In genomic region chr9:90899287-90899686, GRCh38 we compare ENCODE assay signal across 24 cellular contexts.
"Had no signal": no experiment of that assay in that cellular context is flagged by ENCODE, and none has a peak within 500 bp of the region (broad histone marks: within the 10 kb centered on the region; RNA-seq: fewer than 3 reads in every experiment).

No MANE protein-coding gene starts in this region.

- H3K4me3 Mint-ChIP-seq: dendritic cell treated with granulocyte-macrophage colony-stimulating factor and Interleukin-4, amounts not matched to agents 40 ng/mL and 50 ng/mL, for 4 days; endodermal cell; naive thymus-derived CD8-positive, alpha-beta T cell; nephron progenitor cell; stimulated activated memory B cell treated with anti-CD40 and anti-IgM and Interleukin-4, amounts not matched to agents 10 μg/mL and 1 μg/mL and 100 μg/mL, for 72 hours had no signal

- ATAC-seq: foreskin keratinocyte; gastroesophageal sphincter; naive thymus-derived CD8-positive, alpha-beta T cell; stimulated activated memory B cell treated with anti-CD40 and anti-IgM and Interleukin-4, amounts not matched to agents 10 μg/mL and 1 μg/mL and 100 μg/mL, for 72 hours; stimulated activated naive CD8-positive, alpha-beta T cell treated with anti-CD3 and anti-CD28 coated beads, Interleukin-15, Interleukin-2, amounts not matched to agents 100 U/mL and 50 U/mL, for 24 hours; upper lobe of right lung had no signal

- H3K27ac Mint-ChIP-seq: dendritic cell treated with granulocyte-macrophage colony-stimulating factor and Interleukin-4, amounts not matched to agents 40 ng/mL and 50 ng/mL, for 4 days; endodermal cell; naive thymus-derived CD8-positive, alpha-beta T cell; nephron progenitor cell; stimulated activated memory B cell treated with anti-CD40 and anti-IgM and Interleukin-4, amounts not matched to agents 10 μg/mL and 1 μg/mL and 100 μg/mL, for 72 hours had no signal

- H3K4me1 ChIP-seq: foreskin keratinocyte, gastroesophageal sphincter, lower lobe of right lung, sigmoid colon, transverse colon, upper lobe of right lung had no signal

- DNase-seq: effector CD8-positive, alpha-beta T cell; foreskin keratinocyte; left ventricle myocardium superior; lower lobe of right lung; naive thymus-derived CD8-positive, alpha-beta T cell; nephron progenitor cell; nucleus accumbens; sigmoid colon; stimulated activated CD4-positive, alpha-beta T cell treated with anti-CD3 and anti-CD28 coated beads, Interleukin-2, amount 100 ng/mL, for 24 hours; stimulated activated CD4-positive, alpha-beta T cell treated with anti-CD3 and anti-CD28 coated beads, Interleukin-4, amount 100 ng/mL, for 4 hours; stimulated activated naive CD8-positive, alpha-beta T cell treated with anti-CD3 and anti-CD28 coated beads, Interleukin-15, Interleukin-2, amounts not matched to agents 100 U/mL and 50 U/mL, for 24 hours; transverse colon; upper lobe of right lung had no signal

- H3K4me3 ChIP-seq: esophagus muscularis mucosa, gastroesophageal sphincter, lower lobe of right lung, prostate gland, right atrium auricular region, sigmoid colon, suprapubic skin, transverse colon, upper lobe of right lung, vagina had no signal

- H3K9me3 ChIP-seq: esophagus muscularis mucosa, gastroesophageal sphincter, lower lobe of right lung, prostate gland, right atrium auricular region, sigmoid colon, suprapubic skin, transverse colon, upper lobe of right lung, vagina had no signal

- H3K27ac ChIP-seq: esophagus muscularis mucosa, foreskin keratinocyte, gastroesophageal sphincter, lower lobe of right lung, prostate gland, right atrium auricular region, sigmoid colon, suprapubic skin, transverse colon, upper lobe of right lung, vagina had no signal

- H3K27me3 ChIP-seq: esophagus muscularis mucosa, gastroesophageal sphincter, right atrium auricular region, sigmoid colon, suprapubic skin, transverse colon, upper lobe of right lung, vagina had no signal

- H3K4me1 Mint-ChIP-seq: naive thymus-derived CD8-positive, alpha-beta T cell had no signal

- FAIRE-seq: colon, keratinocyte had no signal

- H3K27me3 Mint-ChIP-seq: dendritic cell treated with granulocyte-macrophage colony-stimulating factor and Interleukin-4, amounts not matched to agents 40 ng/mL and 50 ng/mL, for 4 days; stimulated activated memory B cell treated with anti-CD40 and anti-IgM and Interleukin-4, amounts not matched to agents 10 μg/mL and 1 μg/mL and 100 μg/mL, for 72 hours had no signal

- H3K9me3 Mint-ChIP-seq: dendritic cell treated with granulocyte-macrophage colony-stimulating factor and Interleukin-4, amounts not matched to agents 40 ng/mL and 50 ng/mL, for 4 days; stimulated activated memory B cell treated with anti-CD40 and anti-IgM and Interleukin-4, amounts not matched to agents 10 μg/mL and 1 μg/mL and 100 μg/mL, for 72 hours had no signal

- H3K36me3 ChIP-seq: esophagus muscularis mucosa, prostate gland, right atrium auricular region, sigmoid colon, suprapubic skin, transverse colon, vagina had no signal
